In the genomic region with DNA sequence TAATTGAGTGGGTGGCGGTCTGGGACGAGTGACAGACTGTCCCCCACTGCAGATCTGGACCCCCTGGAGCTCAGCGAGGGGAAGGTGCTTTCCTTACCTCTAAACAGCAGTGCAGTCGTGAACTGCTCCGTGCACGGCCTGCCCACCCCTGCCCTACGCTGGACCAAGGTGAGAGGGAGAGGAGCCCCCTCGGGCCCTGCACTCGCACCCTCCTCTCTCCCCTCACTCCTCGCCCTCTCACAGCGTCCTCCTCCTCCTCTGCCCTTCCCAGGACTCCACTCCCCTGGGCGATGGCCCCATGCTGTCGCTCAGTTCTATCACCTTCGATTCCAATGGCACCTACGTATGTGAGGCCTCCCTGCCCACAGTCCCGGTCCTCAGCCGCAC, we compare ENCODE assay signal across 25 cellular contexts. TPM values are rescaled to one million over a fixed set of nuclear protein-coding genes. Genes with fewer than 3 reads are reported as not detected.
"Had no signal": no experiment of that assay in that cellular context is flagged by ENCODE, and none has a peak within 500 bp of the region (broad histone marks: within the 10 kb centered on the region; RNA-seq: fewer than 3 reads in every experiment).

No MANE protein-coding gene starts in this region.

- H3K4me1 ChIP-seq: left lung, parathyroid adenoma had no signal

- H3K4me3 ChIP-seq: gastrocnemius medialis, left lung, testis, tibial nerve, upper lobe of left lung had no signal

- DNase-seq: effector CD8-positive, alpha-beta T cell; endodermal cell; foreskin fibroblast; gastrocnemius medialis; head of caudate nucleus; kidney; left lung; mesendoderm; natural killer cell; stimulated activated CD4-positive, alpha-beta T cell treated with anti-CD3 and anti-CD28 coated beads, Interleukin-2, amount 100 ng/mL, for 24 hours; stimulated activated CD4-positive, alpha-beta T cell treated with anti-CD3 and anti-CD28 coated beads, Interleukin-4, amount 100 ng/mL, for 24 hours; stimulated activated naive CD8-positive, alpha-beta T cell treated with anti-CD3 and anti-CD28 coated beads, Interleukin-15, Interleukin-2, amounts not matched to agents 100 U/mL and 50 U/mL, for 24 hours; substantia nigra; testis; upper lobe of left lung had no signal

- H3K4me3 Mint-ChIP-seq: endodermal cell; natural killer cell; stimulated activated effector memory CD8-positive, alpha-beta T cell treated with anti-CD3 and anti-CD28 coated beads, Interleukin-12 subunit alpha, Interleukin-12 subunit beta, amount 100 ng/mL, for 72 hours had no signal

- H3K9me3 Mint-ChIP-seq: endodermal cell; natural killer cell; stimulated activated effector memory CD8-positive, alpha-beta T cell treated with anti-CD3 and anti-CD28 coated beads, Interleukin-12 subunit alpha, Interleukin-12 subunit beta, amount 100 ng/mL, for 72 hours had no signal

- H3K9me3 ChIP-seq: gastrocnemius medialis, left lung, neutrophil, testis, tibial nerve, upper lobe of left lung had no signal

- ATAC-seq: esophagus mucosa; gastrocnemius medialis; left lung; natural killer cell; sciatic nerve; stimulated activated effector memory CD8-positive, alpha-beta T cell treated with anti-CD3 and anti-CD28 coated beads, Interleukin-12 subunit alpha, Interleukin-12 subunit beta, amount 100 ng/mL, for 72 hours; stimulated activated naive CD8-positive, alpha-beta T cell treated with anti-CD3 and anti-CD28 coated beads, Interleukin-15, Interleukin-2, amounts not matched to agents 100 U/mL and 50 U/mL, for 24 hours had no signal

- H3K36me3 ChIP-seq: gastrocnemius medialis, neutrophil had no signal

- H3K27me3 Mint-ChIP-seq: progenitor cell of endocrine pancreas had no signal

- H3K27ac Mint-ChIP-seq: endodermal cell; natural killer cell; stimulated activated effector memory CD8-positive, alpha-beta T cell treated with anti-CD3 and anti-CD28 coated beads, Interleukin-12 subunit alpha, Interleukin-12 subunit beta, amount 100 ng/mL, for 72 hours had no signal

- H3K4me1 Mint-ChIP-seq: natural killer cell; stimulated activated effector memory CD8-positive, alpha-beta T cell treated with anti-CD3 and anti-CD28 coated beads, Interleukin-12 subunit alpha, Interleukin-12 subunit beta, amount 100 ng/mL, for 72 hours had no signal

- FAIRE-seq: colon, kidney had no signal

- H3K36me3 Mint-ChIP-seq: natural killer cell; stimulated activated effector memory CD8-positive, alpha-beta T cell treated with anti-CD3 and anti-CD28 coated beads, Interleukin-12 subunit alpha, Interleukin-12 subunit beta, amount 100 ng/mL, for 72 hours had no signal

RNA-seq across cellular contexts. Expression of a gene that starts 9.6 kb away (rescaled TPM):
- total RNA-seq: natural killer cell had no signal

RNA-seq across cellular contexts. Expression of a gene that starts 40.8 kb away (rescaled TPM):
- total RNA-seq: glomerular endothelial cell, lung microvascular endothelial cell, natural killer cell, sciatic nerve, tibial nerve had no signal
